9 cellular contexts compared by ENCODE assay signal in genomic region chr9:20319641-20320337, GRCh38.
DNase-seq lines count a peak whose midpoint lies in the region; ATAC-seq and TF ChIP-seq lines count a peak whose summit lies in the region.
"Had no signal": no experiment of that assay in that cellular context is flagged by ENCODE, and none has a peak within 500 bp of the region (broad histone marks: within the 10 kb centered on the region; RNA-seq: fewer than 3 reads in every experiment).

No MANE protein-coding gene starts in this region.

- TF ChIP-seq CTCF in AG09309 (IDR thresholded peaks at IDR 0.05; ENCODE audit: control insufficient read depth, insufficient read depth, low read depth, low read length, missing control alignments), result no peak
- TF ChIP-seq CTCF in HFFc6 (IDR thresholded peaks at IDR 0.05), result no peak

- peak; percentile 77 to 81 for ATAC-seq in activated T-cell treated with anti-CD3 and anti-CD28 coated beads, Interleukin-2, amount 50 U/mL, for 4 hours
- no peak for ATAC-seq in GM18861 (IDR thresholded peaks at IDR 0.05; ENCODE audit: unreplicated experiment)
- no peak for ATAC-seq in HG02840 (IDR thresholded peaks at IDR 0.05; ENCODE audit: low FRiP score, unreplicated experiment)

- H3K4me3 Mint-ChIP-seq in HFFc6, result no peak overlapping the region
- H3K4me3 Mint-ChIP-seq in activated T-cell treated with anti-CD3 and anti-CD28 coated beads, Interleukin-2, amount 50 U/mL, for 4 hours, result peak overlapping the region; percentile 2

- no peaks in the 10 kb centered on the region for H3K36me3 Mint-ChIP-seq in HFFc6 (ENCODE audit: low read depth)
- no peaks in the 10 kb centered on the region for H3K36me3 Mint-ChIP-seq in activated T-cell treated with anti-CD3 and anti-CD28 coated beads, Interleukin-2, amount 50 U/mL, for 4 hours (ENCODE audit: insufficient read depth)

- DNase-seq in AG09309 (ENCODE audit: low read depth) (peak; percentile 49), HFFc6 (peak; percentile 74), kidney glomerular epithelial cell (lab: John Stamatoyannopoulos, UW) (peak; percentile 40), NCI-H2081 (lab: John Stamatoyannopoulos, UW) (no peak), globus pallidus (ENCODE audit: low spot score) (no peak)
- no peak for DNase-seq in activated T-cell treated with anti-CD3 and anti-CD28 coated beads, Interleukin-2, amount 50 U/mL, for 4 hours
- DNase-seq: dermis blood vessel endothelial cell had no signal

- H3K27me3 Mint-ChIP-seq in HFFc6 (ENCODE audit: insufficient read depth), result peaks cover 8% of the 10 kb centered on the region; the same call in 1 of the 2 replicates
- no peaks in the 10 kb centered on the region for H3K27me3 Mint-ChIP-seq in activated T-cell treated with anti-CD3 and anti-CD28 coated beads, Interleukin-2, amount 50 U/mL, for 4 hours (ENCODE audit: low read depth)

- no peaks in the 10 kb centered on the region for H3K9me3 Mint-ChIP-seq in HFFc6
- H3K9me3 Mint-ChIP-seq in activated T-cell treated with anti-CD3 and anti-CD28 coated beads, Interleukin-2, amount 50 U/mL, for 4 hours, result no peaks in the 10 kb centered on the region

- no peak overlapping the region for H3K27ac Mint-ChIP-seq in HFFc6

- H3K4me1 Mint-ChIP-seq in HFFc6 (ENCODE audit: low read depth), result peaks cover 31% of the 10 kb centered on the region
- H3K4me1 Mint-ChIP-seq in activated T-cell treated with anti-CD3 and anti-CD28 coated beads, Interleukin-2, amount 50 U/mL, for 4 hours (ENCODE audit: low read depth), result peaks cover 90% of the 10 kb centered on the region

- H3K4me3 ChIP-seq in AG09309 (ENCODE audit: control insufficient read depth, low read depth, low read length), result no peak overlapping the region

Comparison
In these comparisons a context has a peak if more than half of its experiments do, and no peak if none do; other contexts are left out.
1. DNase-seq: peak in AG09309 (single experiment), HFFc6 (single experiment) and kidney glomerular epithelial cell (single experiment); none in activated T-cell treated with anti-CD3 and anti-CD28 coated beads, Interleukin-2, amount 50 U/mL, for 4 hours (single experiment), NCI-H2081 (0 of 2) and globus pallidus (single experiment).
2. ATAC-seq: peak in activated T-cell treated with anti-CD3 and anti-CD28 coated beads, Interleukin-2, amount 50 U/mL, for 4 hours (2 of 2); none in GM18861 (single experiment) and HG02840 (single experiment).